Comparison of ENCODE assay signal across 13 cellular contexts in the genomic region with DNA sequence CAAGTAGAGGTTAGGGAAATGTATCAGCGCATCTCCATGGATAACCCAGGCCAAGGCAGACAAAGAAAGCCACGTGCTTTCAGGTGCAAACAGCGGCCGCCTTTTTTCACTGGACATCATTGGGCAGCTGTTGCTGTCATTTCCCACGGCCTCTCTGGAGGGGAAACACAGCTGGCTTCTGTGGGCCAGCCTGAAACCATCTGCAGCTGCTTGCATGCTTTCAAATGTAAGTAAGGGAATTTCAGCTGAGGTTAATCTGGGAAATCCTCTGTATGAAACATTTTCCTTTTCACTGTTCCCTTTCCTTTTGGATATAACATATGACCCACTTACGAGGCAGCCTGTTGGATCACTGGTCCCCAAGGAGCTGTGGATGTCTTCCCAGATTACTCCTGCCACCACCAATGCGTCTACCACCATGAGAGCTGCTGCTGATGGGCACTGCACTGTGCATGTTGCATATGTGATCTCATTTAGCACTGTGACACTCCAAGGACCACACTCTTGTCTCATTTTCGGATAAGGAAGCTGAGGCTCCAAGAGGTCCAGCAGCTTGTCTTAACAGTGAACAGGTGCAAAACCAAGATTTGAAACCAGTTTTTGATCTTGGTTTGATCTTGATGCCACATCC.
DNase-seq lines count a peak whose midpoint lies in the region; ATAC-seq, FAIRE-seq and TF ChIP-seq lines count a peak whose summit lies in the region.
"Had no signal": no experiment of that assay in that cellular context is flagged by ENCODE, and none has a peak within 500 bp of the region (broad histone marks: within the 10 kb centered on the region; RNA-seq: fewer than 3 reads in every experiment).

No MANE protein-coding gene starts in this region.

- no peaks in the 10 kb centered on the region for H3K9me3 ChIP-seq in KOPT-K1 (ENCODE audit: insufficient read depth, low read length, poor library complexity, severe bottlenecking)
- no peaks in the 10 kb centered on the region for H3K9me3 ChIP-seq in spleen
- H3K9me3 ChIP-seq in A673 (ENCODE audit: low read depth, low read length, poor library complexity, severe bottlenecking) = no peaks in the 10 kb centered on the region

- H3K36me3 ChIP-seq in KOPT-K1 (ENCODE audit: insufficient read depth, low read length) = peaks cover 68% of the 10 kb centered on the region
- H3K36me3 ChIP-seq in spleen = peaks cover 0 to 7% (median 0%) of the 10 kb centered on the region in 6 donors
- no peaks in the 10 kb centered on the region for H3K36me3 ChIP-seq in A673 (ENCODE audit: insufficient read depth, low read length, poor library complexity, severe bottlenecking)

- H3K4me1 ChIP-seq in spleen (peaks cover 15 to 83% (median 73%) of the 10 kb centered on the region in 6 donors), A673 (ENCODE audit: insufficient read depth, low read length, poor library complexity, severe bottlenecking) (peaks cover 8% of the 10 kb centered on the region)

- H3K9me3 Mint-ChIP-seq in nephron progenitor cell = no peaks in the 10 kb centered on the region
- H3K9me3 Mint-ChIP-seq: activated T-cell treated with anti-CD3 and anti-CD28 coated beads, Interleukin-2, amount 50 U/mL, for 4 hours had no signal

- H3K27me3 ChIP-seq in spleen (replicated peaks in 1 of 7) (no peaks in the 10 kb centered on the region), A673 (replicated peaks; ENCODE audit: insufficient read depth, low read depth, low read length, poor library complexity) (no peaks in the 10 kb centered on the region)

- 53 to 76% (median 66%) methylated on average over 8 of the region's 8 CpGs for WGBS in spleen, 5 donors

- no peak overlapping the region for H3K4me3 Mint-ChIP-seq in nephron progenitor cell
- H3K4me3 Mint-ChIP-seq: activated T-cell treated with anti-CD3 and anti-CD28 coated beads, Interleukin-2, amount 50 U/mL, for 4 hours had no signal

- peaks cover 29% of the 10 kb centered on the region for H3K4me1 Mint-ChIP-seq in nephron progenitor cell

- TF ChIP-seq POLR2A in spleen (IDR thresholded peaks at IDR 0.05) = no peak
- no peak for TF ChIP-seq POLR2A in H54 (IDR thresholded peaks at IDR 0.05; ENCODE audit: low read depth, low read length)

- H3K27ac Mint-ChIP-seq in nephron progenitor cell = no peak overlapping the region

- DNase-seq in DMS 273 (lab: John Stamatoyannopoulos, UW; ENCODE audit: unreplicated experiment) = peak; percentile 56
- no peak for DNase-seq in DMS 273 treated with DMSO at 0.1 percent for 48 hours (lab: John Stamatoyannopoulos, UW)
- no peak for DNase-seq in spleen
- no peak for DNase-seq in A673 (ENCODE audit: low spot score)
- no peak for DNase-seq in H54 (ENCODE audit: insufficient read length, low spot score)
- no peak for DNase-seq in nephron progenitor cell
- DNase-seq: activated T-cell treated with anti-CD3 and anti-CD28 coated beads, Interleukin-2, amount 50 U/mL, for 4 hours; HCEC 1CT had no signal

- no peak for TF ChIP-seq CTCF in spleen (IDR thresholded peaks at IDR 0.05 in 8 of 11, conservative IDR thresholded peaks at IDR 0.05 in 3 of 11)
- no peak for TF ChIP-seq CTCF in A673 (conservative IDR thresholded peaks at IDR 0.05; ENCODE audit: low read depth, low read length)
- no peak for TF ChIP-seq CTCF in nephron progenitor cell (IDR thresholded peaks at IDR 0.05)

- intact Hi-C loops in spleen (cut with DNase I; ENCODE audit: low total_unique reads) (no loop called here), A673 (cut with micrococcal nuclease; ENCODE audit: unreplicated experiment) (no loop called here)

- no peak for FAIRE-seq in H54 (lab: Jason Lieb, UNC)
- FAIRE-seq: endometrium had no signal

- POLR2A ChIA-PET in A673 (lab: Charles Lee; ENCODE audit: low non-redundant PET) = no interaction called here

- H3K36me3 Mint-ChIP-seq in nephron progenitor cell (ENCODE audit: low read depth) = peaks cover 11% of the 10 kb centered on the region

- no TSS peak for BruUV-seq in A673 (replicated peaks; lab: Mats Ljungman, UMichigan)

- H3K27ac ChIP-seq in KOPT-K1 (ENCODE audit: low read depth, low read length, poor library complexity, severe bottlenecking) (peak overlapping the region; percentile 37), spleen (peak overlapping the region in 5 of 8 donors; percentile 15 to 68 (median 29)), A673 (ENCODE audit: low read depth, low read length, poor library complexity, severe bottlenecking) (no peak overlapping the region)
- H3K27ac ChIP-seq: 22Rv1 had no signal

- peaks cover 9% of the 10 kb centered on the region for H3K27me3 Mint-ChIP-seq in nephron progenitor cell (ENCODE audit: low read depth, poor library complexity)

- peak; percentile 83 for ATAC-seq in HG02759 (IDR thresholded peaks at IDR 0.05; ENCODE audit: unreplicated experiment)
- ATAC-seq: activated T-cell treated with anti-CD3 and anti-CD28 coated beads, Interleukin-2, amount 50 U/mL, for 4 hours had no signal

- H3K4me3 ChIP-seq in spleen = peak overlapping the region in 1 of 8 donors; percentile 3
- no peak overlapping the region for H3K4me3 ChIP-seq in A673 (ENCODE audit: low read depth, low read length, poor library complexity, severe bottlenecking)
- H3K4me3 ChIP-seq: lung had no signal

- CTCF ChIA-PET in A673 (lab: Charles Lee) = no interaction called here
